9 cellular contexts compared by ENCODE assay signal in the genomic region with DNA sequence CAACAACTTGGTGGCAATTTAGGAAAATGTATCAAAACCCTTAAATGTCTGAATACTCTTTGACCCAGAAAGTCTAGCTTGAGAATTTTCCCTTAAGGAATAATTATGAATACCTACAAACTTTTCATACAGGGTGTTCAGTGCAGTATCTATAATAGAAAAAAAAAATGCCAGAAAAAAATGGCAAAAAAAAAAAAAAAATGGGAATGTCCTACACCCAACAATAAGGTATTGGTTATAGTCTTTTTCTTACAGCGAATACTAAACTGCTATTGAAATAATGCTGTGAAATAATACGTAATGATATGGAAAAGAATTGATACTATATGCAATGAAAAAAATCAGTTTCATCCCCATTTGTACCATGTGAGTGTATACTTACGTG. TPM values are rescaled to one million over a fixed set of nuclear protein-coding genes. Genes with fewer than 3 reads are reported as not detected.
DNase-seq lines count a peak whose midpoint lies in the region; ATAC-seq and TF ChIP-seq lines count a peak whose summit lies in the region.
"Had no signal": no experiment of that assay in that cellular context is flagged by ENCODE, and none has a peak within 500 bp of the region (broad histone marks: within the 10 kb centered on the region; RNA-seq: fewer than 3 reads in every experiment).

No MANE protein-coding gene starts in this region.

- peak overlapping the region in 8 of 10 donors; percentile 7 to 46 (median 38) for H3K4me3 ChIP-seq in heart right ventricle
- peak overlapping the region; percentile 30 for H3K4me3 ChIP-seq in astrocyte of the spinal cord (ENCODE audit: low read depth, low read length)
- H3K4me3 ChIP-seq in right lobe of liver = peak overlapping the region in 2 of 3 donors; percentile 39 to 46
- peak overlapping the region; percentile 43 for H3K4me3 ChIP-seq in urinary bladder (ENCODE audit: low read depth, low read length)

- H3K36me3 ChIP-seq in heart right ventricle = peaks cover 0 to 9% (median 0%) of the 10 kb centered on the region in 9 donors
- no peaks in the 10 kb centered on the region for H3K36me3 ChIP-seq in right lobe of liver
- no peaks in the 10 kb centered on the region for H3K36me3 ChIP-seq in urinary bladder (ENCODE audit: insufficient read depth)

- WGBS in heart right ventricle, 2 donors = 96 to 97% methylated on average over 3 of the region's 3 CpGs
- WGBS in right lobe of liver (ENCODE audit: insufficient coverage, low coverage, low lambda C conversion rate, missing lambda C conversion rate) = 87% methylated on average over 3 of the region's 3 CpGs
- WGBS in urinary bladder = 95% methylated on average over 3 of the region's 3 CpGs

- intact Hi-C loops in heart right ventricle (cut with DNase I) = loop anchor here in 3 of 10 donors (5.0 to 10.0 kb wide), 3 partner anchors 44 to 164 kb away; partner anchors contain the start of gene ZNF800 (in 2 of the 3)
- intact Hi-C loops in Right ventricle myocardium superior (cut with DNase I) = no loop called here
- intact Hi-C loops in right lobe of liver (cut with DNase I) = no loop called here

- H3K4me1 ChIP-seq in heart right ventricle (peaks cover 0 to 9% (median 0%) of the 10 kb centered on the region in 9 donors), right lobe of liver (no peaks in the 10 kb centered on the region), urinary bladder (ENCODE audit: insufficient read depth) (no peaks in the 10 kb centered on the region)

- TF ChIP-seq CTCF in heart right ventricle (IDR thresholded peaks at IDR 0.05) = no peak
- TF ChIP-seq CTCF in astrocyte of the spinal cord (IDR thresholded peaks at IDR 0.05; ENCODE audit: low read depth, low read length) = no peak
- TF ChIP-seq CTCF in right lobe of liver (IDR thresholded peaks at IDR 0.05) = no peak

- in situ Hi-C loops in astrocyte of the spinal cord (cut with HindIII; ENCODE audit: low sequenced_read_pairs) = no loop called here

- peaks cover 0 to 3% (median 0%) of the 10 kb centered on the region in 7 donors for H3K27me3 ChIP-seq in heart right ventricle
- H3K27me3 ChIP-seq in right lobe of liver = no peaks in the 10 kb centered on the region

- H3K9me3 ChIP-seq in heart right ventricle (peaks cover 0 to 2% (median 0%) of the 10 kb centered on the region in 11 donors), right lobe of liver (no peaks in the 10 kb centered on the region)

- DNase-seq in heart right ventricle (no peak), Right ventricle myocardium superior (no peak), astrocyte of the spinal cord (ENCODE audit: low read depth, low spot score) (peak; percentile 14), right lobe of liver (no peak), NCI-H510A treated with DMSO at 0.1 percent for 48 hours (lab: John Stamatoyannopoulos, UW) (no peak)
- no peak for DNase-seq in effector CD8-positive, alpha-beta T cell (lab: John Stamatoyannopoulos, UW)
- DNase-seq in stimulated activated CD4-positive, alpha-beta T cell treated with anti-CD3 and anti-CD28 coated beads, Interleukin-12 subunit alpha, Interleukin-12 subunit beta, amount 100 ng/mL, for 4 hours = no peak
- DNase-seq: COR-L47 had no signal

- no peak for TF ChIP-seq POLR2A in right lobe of liver (IDR thresholded peaks at IDR 0.05)

- ATAC-seq in heart right ventricle = no peak
- no peak for ATAC-seq in Right ventricle myocardium superior (ENCODE audit: poor library complexity)
- no peak for ATAC-seq in right lobe of liver

- H3K27ac ChIP-seq in heart right ventricle (no peak overlapping the region), right lobe of liver (no peak overlapping the region), urinary bladder (ENCODE audit: low read depth) (no peak overlapping the region)

RNA-seq across cellular contexts. Expression of gene ZNF800, which starts 44.3 kb away (rescaled TPM):
- total RNA-seq in heart right ventricle = 10 to 100 TPM; 17.5 to 35.8 (median 25.4) TPM
- 1 to 10 TPM; 3.4 to 7.0 TPM for polyA plus RNA-seq in heart right ventricle
- 17.6 TPM for total RNA-seq in Right ventricle myocardium superior
- total RNA-seq in right lobe of liver = 10 to 100 TPM; 12.5 to 32.3 (median 15.3) TPM
- 42.5 TPM for total RNA-seq in urinary bladder
- polyA plus RNA-seq in urinary bladder = 9.8 TPM
